In genomic region chr18:9760641-9761040, GRCh38 we compare ENCODE assay signal across 20 cellular contexts.
"Had no signal": no experiment of that assay in that cellular context is flagged by ENCODE, and none has a peak within 500 bp of the region (broad histone marks: within the 10 kb centered on the region; RNA-seq: fewer than 3 reads in every experiment).

No MANE protein-coding gene starts in this region.

- H2AFZ ChIP-seq: neural progenitor cell had no signal

- H3K4me1 Mint-ChIP-seq: activated naive CD8-positive, alpha-beta T cell treated with anti-CD3 and anti-CD28 coated beads for 36 hours had no signal

- DNase-seq: activated naive CD4-positive, alpha-beta T cell treated with Interleukin-2 at 50 U/mL for 16 hours; activated naive CD8-positive, alpha-beta T cell treated with anti-CD3 and anti-CD28 coated beads for 36 hours; activated T-cell treated with anti-CD3 and anti-CD28 coated beads, Interleukin-2, amount 50 U/mL, for 1 hour; amniotic stem cell; colonic mucosa; heart right ventricle; left lung; naive thymus-derived CD4-positive, alpha-beta T cell; sigmoid colon; stimulated activated CD4-positive, alpha-beta T cell treated with anti-CD3 and anti-CD28 coated beads, Interleukin-2, amount 100 ng/mL, for 48 hours; stimulated activated CD8-positive, alpha-beta memory T cell treated with anti-CD3 and anti-CD28 coated beads, Interleukin-4, amount 100 ng/mL, for 48 hours; stimulated activated naive B cell treated with anti-CD40 and anti-IgM and Interleukin-4, amounts not matched to agents 10 μg/mL and 1 μg/mL and 100 μg/mL, for 72 hours; T-helper 9 cell; transverse colon had no signal

- H3K9me3 ChIP-seq: colonic mucosa, left lung, transverse colon had no signal

- H3K36me3 ChIP-seq: breast epithelium, colonic mucosa, heart right ventricle, left lung, neural progenitor cell, sigmoid colon, transverse colon had no signal

- H3K9me3 Mint-ChIP-seq: activated naive CD8-positive, alpha-beta T cell treated with anti-CD3 and anti-CD28 coated beads for 36 hours; activated T-helper 2 cell treated with anti-CD3 and anti-CD28 coated beads, Interferon-gamma antibody, Interleukin-2, Interleukin-4, amounts not matched to agents 10 μg/mL and 5 μg/mL and 100 μg/mL, durations not matched to agents 14 hours and 24 hours and 36 hours had no signal

- H3K4me2 ChIP-seq: neural progenitor cell had no signal

- H3K27me3 ChIP-seq: breast epithelium, colonic mucosa, heart right ventricle, left lung, neural progenitor cell, sigmoid colon, transverse colon had no signal

- H3K36me3 Mint-ChIP-seq: activated naive CD8-positive, alpha-beta T cell treated with anti-CD3 and anti-CD28 coated beads for 36 hours; naive thymus-derived CD4-positive, alpha-beta T cell; neural progenitor cell had no signal

- H3K9ac ChIP-seq: neural progenitor cell had no signal

- H3K27ac ChIP-seq: breast epithelium, colonic mucosa, epithelial cell of prostate, neural progenitor cell, transverse colon had no signal

- H3K27ac Mint-ChIP-seq: activated naive CD8-positive, alpha-beta T cell treated with anti-CD3 and anti-CD28 coated beads for 36 hours; activated T-helper 2 cell treated with anti-CD3 and anti-CD28 coated beads, Interferon-gamma antibody, Interleukin-2, Interleukin-4, amounts not matched to agents 10 μg/mL and 5 μg/mL and 100 μg/mL, durations not matched to agents 14 hours and 24 hours and 36 hours; naive thymus-derived CD4-positive, alpha-beta T cell; neural progenitor cell; stimulated activated naive B cell treated with anti-CD40 and anti-IgM and Interleukin-4, amounts not matched to agents 10 μg/mL and 1 μg/mL and 100 μg/mL, for 72 hours; WTC11 had no signal

- H3K4me3 ChIP-seq: breast epithelium, colonic mucosa, heart right ventricle, left lung, lung, neural progenitor cell, sigmoid colon, transverse colon had no signal

- H3K4me3 Mint-ChIP-seq: activated naive CD8-positive, alpha-beta T cell treated with anti-CD3 and anti-CD28 coated beads for 36 hours; naive thymus-derived CD4-positive, alpha-beta T cell; neural progenitor cell; stimulated activated naive B cell treated with anti-CD40 and anti-IgM and Interleukin-4, amounts not matched to agents 10 μg/mL and 1 μg/mL and 100 μg/mL, for 72 hours; WTC11 had no signal
